1 cellular context compared by ENCODE assay signal in genomic region chr21:41196990-41197389, GRCh38.
TF ChIP-seq lines count a peak whose summit lies in the region.

No MANE protein-coding gene starts in this region.

TF ChIP-seq in K562, 482 proteins besides CTCF, POLR2A, EP300 and RAD21:
- TF ChIP-seq, protein P1, sequence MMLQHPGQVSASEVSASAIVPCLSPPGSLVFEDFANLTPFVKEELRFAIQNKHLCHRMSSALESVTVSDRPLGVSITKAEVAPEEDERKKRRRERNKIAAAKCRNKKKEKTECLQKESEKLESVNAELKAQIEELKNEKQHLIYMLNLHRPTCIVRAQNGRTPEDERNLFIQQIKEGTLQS (IDR thresholded peaks at IDR 0.05), result peak; percentile 20; the same call in 1 of the 2 replicates
- TF ChIP-seq, protein P1 (CRISPR knock-in tag; conservative IDR thresholded peaks at IDR 0.05), result no peak
- no peak for TF ChIP-seq RERE (CRISPR knock-in tag; IDR thresholded peaks at IDR 0.05; ENCODE audit: borderline replicate concordance)
- no peak for TF ChIP-seq FOSL1 (tag; conservative IDR thresholded peaks at IDR 0.05)
- TF ChIP-seq JUND (IDR thresholded peaks at IDR 0.05; ENCODE audit: borderline replicate concordance, low read depth, low read length), result 0 out of 2 replicates have a peak, but pooled peaks have one; percentile 25
- TF ChIP-seq JUND (tag; IDR thresholded peaks at IDR 0.05; ENCODE audit: borderline replicate concordance, low read depth, low read length), result no peak
- peak; percentile 52; the same call in 1 of the 2 replicates for TF ChIP-seq ZNF384 (IDR thresholded peaks at IDR 0.05; ENCODE audit: low read depth, low read length)
TF ChIP-seq in K562: peak in this region for 3.
